ENCODE assay signal across 31 cellular contexts in genomic region chr3:72210248-72210647, GRCh38.
"Had no signal": no experiment of that assay in that cellular context is flagged by ENCODE, and none has a peak within 500 bp of the region (broad histone marks: within the 10 kb centered on the region; RNA-seq: fewer than 3 reads in every experiment).

No MANE protein-coding gene starts in this region.

- H3K9ac ChIP-seq: SK-N-SH had no signal

- H3K4me2 ChIP-seq: SK-N-SH had no signal

- H3K9me3 ChIP-seq: MG63, SJSA1, SK-N-SH had no signal

- ATAC-seq: activated CD8-positive, alpha-beta memory T cell treated with anti-CD3 and anti-CD28 coated beads, Interleukin-2, amount 10 ng/mL, durations not matched to agents 7 days and 5 days; activated naive CD8-positive, alpha-beta T cell treated with anti-CD3 and anti-CD28 coated beads, Interleukin-2, amount 50 U/mL, for 24 hours; K562 had no signal

- H3K9me2 ChIP-seq: SK-N-SH had no signal

- H3K27ac ChIP-seq: brain microvascular endothelial cell, SJSA1 had no signal

- H3K36me3 ChIP-seq: brain microvascular endothelial cell, MG63, SJSA1 had no signal

- H3K27me3 ChIP-seq: MG63, SJSA1 had no signal

- DNase-seq: activated CD4-positive, alpha-beta memory T cell treated with anti-CD3 and anti-CD28 coated beads, Interleukin-2, amount 10 ng/mL, durations not matched to agents 7 days and 5 days; activated CD4-positive, alpha-beta T cell treated with anti-CD3 and anti-CD28 coated beads for 4 hours; activated CD4-positive, alpha-beta T cell treated with anti-CD3 and anti-CD28 coated beads, Interleukin-2, amount 50 U/mL, for 1 hour; activated CD4-positive, CD25-positive, alpha-beta regulatory T cell treated with anti-CD3 and anti-CD28 coated beads, Interleukin-2, amount 50 U/mL, for 72 hours; activated CD8-positive, alpha-beta memory T cell treated with anti-CD3 and anti-CD28 coated beads for 24 hours; activated CD8-positive, alpha-beta memory T cell treated with anti-CD3 and anti-CD28 coated beads, Interleukin-2, amount 10 ng/mL, durations not matched to agents 7 days and 5 days; activated CD8-positive, alpha-beta memory T cell treated with anti-CD3 and anti-CD28 coated beads, Interleukin-2, amount 50 U/mL, for 48 hours; activated effector memory CD4-positive, alpha-beta T cell treated with Interleukin-2 at 50 U/mL for 16 hours; activated naive CD4-positive, alpha-beta T cell treated with anti-CD3 and anti-CD28 coated beads, Interleukin-2, amount 10 ng/mL, durations not matched to agents 7 days and 5 days; activated naive CD8-positive, alpha-beta T cell treated with anti-CD3 and anti-CD28 coated beads, Interleukin-2, amount 50 U/mL, for 24 hours; activated T-cell treated with anti-CD3 and anti-CD28 coated beads, Interleukin-2, amount 50 U/mL, for 48 hours; anterior cingulate cortex; brain microvascular endothelial cell; central memory CD4-positive, alpha-beta T cell; IMR-90; Kasumi-1; MG63; MV-4-11; NCI-H1092 treated with DMSO at 0.1 percent for 48 hours; NCI-H1436; NCI-H1694; NCI-H2029 treated with DMSO at 0.1 percent for 48 hours; NCI-H2107; NCI-H226; NCI-H446 treated with DMSO at 0.1 percent for 48 hours; NCI-H524 treated with DMSO at 0.1 percent for 48 hours; OCI-M1; SHP77 treated with DMSO at 0.1 percent for 48 hours; SK-N-SH had no signal

- H3K4me3 ChIP-seq: K562, MG63, SJSA1 had no signal
